In genomic region chr3:186383026-186383993, GRCh38 we compare ENCODE assay signal across 1 cellular context.
TF ChIP-seq lines count a peak whose summit lies in the region.

No MANE protein-coding gene starts in this region.

TF ChIP-seq in GM23338, 12 proteins besides CTCF, POLR2A, EP300 and RAD21 (continued from another document):
- TF ChIP-seq, protein P1, sequence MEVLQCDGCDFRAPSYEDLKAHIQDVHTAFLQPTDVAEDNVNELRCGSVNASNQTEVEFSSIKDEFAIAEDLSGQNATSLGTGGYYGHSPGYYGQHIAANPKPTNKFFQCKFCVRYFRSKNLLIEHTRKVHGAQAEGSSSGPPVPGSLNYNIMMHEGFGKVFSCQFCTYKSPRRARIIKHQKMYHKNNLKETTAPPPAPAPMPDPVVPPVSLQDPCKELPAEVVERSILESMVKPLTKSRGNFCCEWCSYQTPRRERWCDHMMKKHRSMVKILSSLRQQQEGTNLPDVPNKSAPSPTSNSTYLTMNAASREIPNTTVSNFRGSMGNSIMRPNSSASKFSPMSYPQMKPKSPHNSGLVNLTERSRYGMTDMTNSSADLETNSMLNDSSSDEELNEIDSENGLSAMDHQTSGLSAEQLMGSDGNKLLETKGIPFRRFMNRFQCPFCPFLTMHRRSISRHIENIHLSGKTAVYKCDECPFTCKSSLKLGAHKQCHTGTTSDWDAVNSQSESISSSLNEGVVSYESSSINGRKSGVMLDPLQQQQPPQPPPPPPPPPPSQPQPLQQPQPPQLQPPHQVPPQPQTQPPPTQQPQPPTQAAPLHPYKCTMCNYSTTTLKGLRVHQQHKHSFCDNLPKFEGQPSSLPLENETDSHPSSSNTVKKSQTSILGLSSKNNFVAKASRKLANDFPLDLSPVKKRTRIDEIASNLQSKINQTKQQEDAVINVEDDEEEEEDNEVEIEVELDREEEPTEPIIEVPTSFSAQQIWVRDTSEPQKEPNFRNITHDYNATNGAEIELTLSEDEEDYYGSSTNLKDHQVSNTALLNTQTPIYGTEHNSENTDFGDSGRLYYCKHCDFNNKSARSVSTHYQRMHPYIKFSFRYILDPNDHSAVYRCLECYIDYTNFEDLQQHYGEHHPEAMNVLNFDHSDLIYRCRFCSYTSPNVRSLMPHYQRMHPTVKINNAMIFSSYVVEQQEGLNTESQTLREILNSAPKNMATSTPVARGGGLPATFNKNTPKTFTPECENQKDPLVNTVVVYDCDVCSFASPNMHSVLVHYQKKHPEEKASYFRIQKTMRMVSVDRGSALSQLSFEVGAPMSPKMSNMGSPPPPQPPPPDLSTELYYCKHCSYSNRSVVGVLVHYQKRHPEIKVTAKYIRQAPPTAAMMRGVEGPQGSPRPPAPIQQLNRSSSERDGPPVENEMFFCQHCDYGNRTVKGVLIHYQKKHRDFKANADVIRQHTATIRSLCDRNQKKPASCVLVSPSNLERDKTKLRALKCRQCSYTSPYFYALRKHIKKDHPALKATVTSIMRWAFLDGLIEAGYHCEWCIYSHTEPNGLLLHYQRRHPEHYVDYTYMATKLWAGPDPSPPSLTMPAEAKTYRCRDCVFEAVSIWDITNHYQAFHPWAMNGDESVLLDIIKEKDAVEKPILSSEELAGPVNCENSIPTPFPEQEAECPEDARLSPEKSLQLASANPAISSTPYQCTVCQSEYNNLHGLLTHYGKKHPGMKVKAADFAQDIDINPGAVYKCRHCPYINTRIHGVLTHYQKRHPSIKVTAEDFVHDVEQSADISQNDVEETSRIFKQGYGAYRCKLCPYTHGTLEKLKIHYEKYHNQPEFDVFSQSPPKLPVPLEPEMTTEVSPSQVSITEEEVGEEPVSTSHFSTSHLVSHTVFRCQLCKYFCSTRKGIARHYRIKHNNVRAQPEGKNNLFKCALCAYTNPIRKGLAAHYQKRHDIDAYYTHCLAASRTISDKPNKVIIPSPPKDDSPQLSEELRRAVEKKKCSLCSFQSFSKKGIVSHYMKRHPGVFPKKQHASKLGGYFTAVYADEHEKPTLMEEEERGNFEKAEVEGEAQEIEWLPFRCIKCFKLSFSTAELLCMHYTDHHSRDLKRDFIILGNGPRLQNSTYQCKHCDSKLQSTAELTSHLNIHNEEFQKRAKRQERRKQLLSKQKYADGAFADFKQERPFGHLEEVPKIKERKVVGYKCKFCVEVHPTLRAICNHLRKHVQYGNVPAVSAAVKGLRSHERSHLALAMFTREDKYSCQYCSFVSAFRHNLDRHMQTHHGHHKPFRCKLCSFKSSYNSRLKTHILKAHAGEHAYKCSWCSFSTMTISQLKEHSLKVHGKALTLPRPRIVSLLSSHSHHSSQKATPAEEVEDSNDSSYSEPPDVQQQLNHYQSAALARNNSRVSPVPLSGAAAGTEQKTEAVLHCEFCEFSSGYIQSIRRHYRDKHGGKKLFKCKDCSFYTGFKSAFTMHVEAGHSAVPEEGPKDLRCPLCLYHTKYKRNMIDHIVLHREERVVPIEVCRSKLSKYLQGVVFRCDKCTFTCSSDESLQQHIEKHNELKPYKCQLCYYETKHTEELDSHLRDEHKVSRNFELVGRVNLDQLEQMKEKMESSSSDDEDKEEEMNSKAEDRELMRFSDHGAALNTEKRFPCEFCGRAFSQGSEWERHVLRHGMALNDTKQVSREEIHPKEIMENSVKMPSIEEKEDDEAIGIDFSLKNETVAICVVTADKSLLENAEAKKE (CRISPR knock-in tag; IDR thresholded peaks at IDR 0.05): no peak
- TF ChIP-seq POLR2AphosphoS5 (IDR thresholded peaks at IDR 0.05; ENCODE audit: low read depth) (no peak), ZNF114 (CRISPR knock-in tag; IDR thresholded peaks at IDR 0.05) (no peak)
TF ChIP-seq in GM23338: peak in this region for 0.
